12 cellular contexts compared by ENCODE assay signal in the genomic region with DNA sequence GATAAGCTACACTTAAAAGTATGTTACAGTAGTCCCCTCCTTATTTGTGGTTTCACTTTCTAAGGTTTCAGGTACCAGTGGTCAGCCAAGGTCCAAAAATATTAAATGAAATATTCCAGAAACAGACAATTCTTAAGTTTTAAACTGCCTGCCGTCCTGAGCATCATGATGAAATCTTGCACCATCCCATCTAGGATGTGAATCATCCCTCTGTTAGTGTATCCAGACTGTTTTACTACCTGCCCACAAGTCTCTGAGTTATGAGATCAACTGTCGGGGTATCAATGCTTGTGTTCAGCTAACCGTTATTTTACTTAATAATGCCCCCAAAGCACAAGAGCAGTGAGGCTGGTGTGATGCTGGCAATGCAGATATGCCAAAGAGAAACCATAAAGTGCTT. TPM values are rescaled to one million over a fixed set of nuclear protein-coding genes. Genes with fewer than 3 reads are reported as not detected.
DNase-seq lines count a peak whose midpoint lies in the region; ATAC-seq and TF ChIP-seq lines count a peak whose summit lies in the region.
"Had no signal": no experiment of that assay in that cellular context is flagged by ENCODE, and none has a peak within 500 bp of the region (broad histone marks: within the 10 kb centered on the region; RNA-seq: fewer than 3 reads in every experiment).

No MANE protein-coding gene starts in this region.

- H3K4me3 ChIP-seq in upper lobe of right lung (no peak overlapping the region), HAP-1 (no peak overlapping the region)

- peak; percentile 69 to 92 for ATAC-seq in activated CD4-positive, CD25-positive, alpha-beta regulatory T cell treated with anti-CD3 and anti-CD28 coated beads, Interleukin-2, amount 50 U/mL, for 24 hours
- no peak for ATAC-seq in upper lobe of right lung

- no peak overlapping the region for H3K27ac ChIP-seq in upper lobe of right lung
- H3K27ac ChIP-seq: C4-2B had no signal

- H3K4me3 Mint-ChIP-seq in chondrocyte (ENCODE audit: unreplicated experiment): peak overlapping the region; percentile 26
- no peak overlapping the region for H3K4me3 Mint-ChIP-seq in osteocyte (ENCODE audit: unreplicated experiment)

- H3K27me3 Mint-ChIP-seq in chondrocyte (ENCODE audit: low read depth): no peaks in the 10 kb centered on the region
- no peaks in the 10 kb centered on the region for H3K27me3 Mint-ChIP-seq in osteocyte (ENCODE audit: unreplicated experiment)

- H3K27ac Mint-ChIP-seq in chondrocyte (ENCODE audit: unreplicated experiment) (peak overlapping the region; percentile 96), osteocyte (ENCODE audit: unreplicated experiment) (peak overlapping the region; percentile 78)

- H3K36me3 Mint-ChIP-seq in chondrocyte (ENCODE audit: low read depth) (no peaks in the 10 kb centered on the region), osteocyte (ENCODE audit: unreplicated experiment) (no peaks in the 10 kb centered on the region)

- in situ Hi-C loops in HAP-1 (cut with MboI; ENCODE audit: low sequenced_read_pairs): no loop called here

- H3K9me3 Mint-ChIP-seq in chondrocyte (ENCODE audit: low read depth) (no peaks in the 10 kb centered on the region), osteocyte (ENCODE audit: unreplicated experiment) (no peaks in the 10 kb centered on the region)

- peaks cover 5% of the 10 kb centered on the region for H3K4me1 ChIP-seq in upper lobe of right lung
- H3K4me1 ChIP-seq in HAP-1: no peaks in the 10 kb centered on the region

- intact Hi-C loops in upper lobe of right lung (cut with DNase I): no loop called here

- peaks cover 28% of the 10 kb centered on the region for H3K4me1 Mint-ChIP-seq in chondrocyte (ENCODE audit: low read depth)
- peaks cover 15% of the 10 kb centered on the region for H3K4me1 Mint-ChIP-seq in osteocyte (ENCODE audit: unreplicated experiment)

- TF ChIP-seq CTCF in chondrocyte (IDR thresholded peaks at IDR 0.05): no peak
- TF ChIP-seq CTCF in osteocyte (IDR thresholded peaks at IDR 0.05): no peak
- no peak for TF ChIP-seq CTCF in upper lobe of right lung (IDR thresholded peaks at IDR 0.05)

- H3K9me3 ChIP-seq in upper lobe of right lung (no peaks in the 10 kb centered on the region), HAP-1 (no peaks in the 10 kb centered on the region)

- H3K36me3 ChIP-seq in upper lobe of right lung (no peaks in the 10 kb centered on the region), HAP-1 (replicated peaks) (no peaks in the 10 kb centered on the region)

- DNase-seq in activated CD4-positive, CD25-positive, alpha-beta regulatory T cell treated with anti-CD3 and anti-CD28 coated beads, Interleukin-2, amount 50 U/mL, for 72 hours: no peak
- DNase-seq in MV-4-11 (lab: John Stamatoyannopoulos, UW) (peak; percentile 25), chondrocyte (ENCODE audit: low spot score) (no peak), osteocyte (ENCODE audit: extremely low spot score, unreplicated experiment) (no peak), upper lobe of right lung (no peak), HAP-1 (ENCODE audit: low spot score in 2 of 2) (no peak)
- DNase-seq in activated CD4-positive, alpha-beta T cell treated with anti-CD3 and anti-CD28 coated beads for 1 hour: no peak
- DNase-seq: effector memory CD4-positive, alpha-beta T cell; NCI-H82; stimulated activated CD4-positive, alpha-beta T cell treated with anti-CD3 and anti-CD28 coated beads, Interleukin-1b, Interleukin-23, amount 100 ng/mL, for 48 hours had no signal

- H3K27me3 ChIP-seq in upper lobe of right lung (no peaks in the 10 kb centered on the region), HAP-1 (ENCODE audit: low read depth) (no peaks in the 10 kb centered on the region)

RNA-seq across cellular contexts. Expression of gene KDM7A, which starts 11.4 kb away (rescaled TPM):
- 5.8 to 10.5 TPM (median 7.6 TPM) in 3 replicates for total RNA-seq in chondrocyte
- 7.2 and 8.8 TPM in 2 replicates for total RNA-seq in osteocyte
- 16.7 TPM for total RNA-seq in upper lobe of right lung
